Comparison of ENCODE assay signal across 11 cellular contexts in the genomic region with DNA sequence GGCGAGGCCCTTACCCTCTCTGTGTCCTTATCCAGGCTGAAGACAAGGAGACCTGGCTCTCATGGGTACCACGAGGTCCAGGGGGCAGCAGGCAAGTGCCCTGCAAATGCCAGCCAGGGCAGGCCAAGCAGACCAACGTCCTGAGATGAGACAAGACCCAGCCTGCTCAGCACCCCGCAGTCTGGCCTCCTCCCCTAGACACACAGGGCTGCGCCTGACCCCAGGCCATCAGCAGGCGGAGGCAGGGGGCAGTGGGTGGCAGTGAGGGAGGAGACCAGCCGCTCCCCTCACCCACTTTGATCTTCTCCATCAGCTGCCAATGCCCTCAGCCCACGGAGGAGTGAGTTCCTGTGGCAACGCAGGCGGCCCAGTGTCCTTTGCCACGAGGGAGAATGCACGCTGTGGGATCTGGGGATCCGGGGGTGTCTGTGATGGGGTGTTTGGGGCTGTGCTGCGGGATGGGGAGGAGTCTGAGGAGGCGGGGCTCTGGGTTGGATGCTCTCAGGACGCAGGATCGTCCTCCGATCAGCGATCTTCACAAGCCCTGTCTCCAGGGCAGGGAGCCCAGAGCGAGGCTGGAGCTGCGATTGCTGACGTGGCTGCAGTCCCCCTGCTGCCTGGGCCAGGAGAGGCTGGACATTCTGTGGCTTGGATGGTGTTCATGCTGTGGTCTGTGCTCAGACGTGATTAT. TPM values are rescaled to one million over a fixed set of nuclear protein-coding genes. Genes with fewer than 3 reads are reported as not detected.
DNase-seq lines count a peak whose midpoint lies in the region; ATAC-seq, FAIRE-seq and TF ChIP-seq lines count a peak whose summit lies in the region.
"Had no signal": no experiment of that assay in that cellular context is flagged by ENCODE, and none has a peak within 500 bp of the region (broad histone marks: within the 10 kb centered on the region; RNA-seq: fewer than 3 reads in every experiment).

No MANE protein-coding gene starts in this region.

- H3K23ac ChIP-seq in H1 (ENCODE audit: insufficient read length) (no peak overlapping the region), neuronal stem cell (ENCODE audit: low read depth, low read length, poor library complexity) (no peak overlapping the region)

- H2BK20ac ChIP-seq in H1 (ENCODE audit: low read length) = no peak overlapping the region

- 76% methylated on average over 23 of the region's 23 CpGs; no CpG with 5 or more reads in 1 of the 2 experiments for WGBS in H1 (ENCODE audit: extremely low coverage in 1 of 2, insufficient coverage in 1 of 2, insufficient read length in 1 of 2, insufficient replicate concordance in 2 of 2, low coverage in 1 of 2, low lambda C conversion rate in 2 of 2, missing lambda C conversion rate in 1 of 2), 2 experiments
- no CpG with 5 or more reads among the region's 23 CpGs for WGBS in neuronal stem cell (ENCODE audit: extremely low coverage in 2 of 2, insufficient read length in 2 of 2, insufficient replicate concordance in 1 of 2), 2 donors

- H3K79me1 ChIP-seq in H1 (ENCODE audit: low read depth, low read length) (no peaks in the 10 kb centered on the region), neuronal stem cell (ENCODE audit: low read depth, low read length) (peaks cover 4% of the 10 kb centered on the region)

- peak overlapping the region; percentile 6; the same call in 1 of the 2 replicates for H2AFZ ChIP-seq in H1 (ENCODE audit: low read length)
- peak overlapping the region; percentile 49 for H2AFZ ChIP-seq in neuronal stem cell (ENCODE audit: low read length)

- H3K23me2 ChIP-seq in H1 (ENCODE audit: low read depth, low read length) = no peaks in the 10 kb centered on the region

- no peak overlapping the region for H3K14ac ChIP-seq in H1 (ENCODE audit: insufficient read length)
- no peak overlapping the region for H3K14ac ChIP-seq in neuronal stem cell (ENCODE audit: low read length)

- H2BK12ac ChIP-seq in H1 (ENCODE audit: low read depth, low read length) (no peak overlapping the region; the same call in 1 of the 2 replicates), neuronal stem cell (ENCODE audit: low read length) (no peak overlapping the region)

- H3K9me3 ChIP-seq in MG63 (no peaks in the 10 kb centered on the region), H1 (ENCODE audit: insufficient read depth in 2 of 2, low read depth in 1 of 2, low read length in 1 of 2) (no peaks in the 10 kb centered on the region), neuronal stem cell (replicated peaks in 1 of 2; ENCODE audit: control insufficient read depth in 2 of 2, insufficient read depth in 1 of 2, low read depth in 1 of 2, low read length in 2 of 2) (no peaks in the 10 kb centered on the region)

- H3K4me1 ChIP-seq in H1 (replicated peaks in 1 of 4; ENCODE audit: control insufficient read depth in 3 of 4, insufficient read depth in 4 of 4, low read length in 3 of 4) (peaks cover 0 to 3% (median under 1%) of the 10 kb centered on the region in 4 experiments; a peak in 3 of 7 replicates), neuronal stem cell (ENCODE audit: control insufficient read depth in 2 of 2, insufficient read depth in 1 of 2, low read depth in 1 of 2, low read length in 2 of 2) (peaks cover 0 to 2% of the 10 kb centered on the region in 2 donors)

- H4K91ac ChIP-seq in H1 (replicated peaks; ENCODE audit: insufficient read length, low read length) (no peak overlapping the region), neuronal stem cell (ENCODE audit: low read depth, low read length, poor library complexity) (no peak overlapping the region)

- H3K27me3 ChIP-seq in MG63 (no peaks in the 10 kb centered on the region), H1 (replicated peaks in 1 of 4; ENCODE audit: control insufficient read depth in 3 of 4, extremely low read depth in 1 of 4, insufficient read depth in 3 of 4, low read length in 3 of 4) (peaks cover 0 to 6% (median 0%) of the 10 kb centered on the region in 4 experiments; a peak in 3 of 7 replicates), neuronal stem cell (ENCODE audit: control insufficient read depth in 3 of 3, insufficient read depth in 3 of 3, low read depth in 1 of 3, low read length in 3 of 3) (peaks cover 0 to 69% (median 9%) of the 10 kb centered on the region in 3 experiments)

- H3K79me2 ChIP-seq in H1 (ENCODE audit: control insufficient read depth in 1 of 2, insufficient read depth in 2 of 2, low read length in 2 of 2) = no peaks in the 10 kb centered on the region

- H2BK5ac ChIP-seq in H1 (ENCODE audit: low read depth, low read length) = no peak overlapping the region
- H2BK5ac ChIP-seq in neuronal stem cell (ENCODE audit: low read length) = no peak overlapping the region

- ATAC-seq in omental fat pad (ENCODE audit: low FRiP score) = no peak

- no peak overlapping the region for H3K9ac ChIP-seq in H1 (replicated peaks in 1 of 4; ENCODE audit: extremely low read depth in 1 of 4, low read depth in 3 of 4, low read length in 3 of 4)
- H3K9ac ChIP-seq in neuronal stem cell (ENCODE audit: low read depth, low read length, poor library complexity) = peak overlapping the region; percentile 7

- FAIRE-seq in H1 (lab: Jason Lieb, UNC) = no peak
- FAIRE-seq: endothelial cell of umbilical vein, small intestine had no signal

- H2BK15ac ChIP-seq in H1 (ENCODE audit: low read length) (no peak overlapping the region), neuronal stem cell (ENCODE audit: low read length) (no peak overlapping the region)

- peak overlapping the region; percentile 35; the same call in 1 of the 2 replicates for H4K8ac ChIP-seq in H1 (ENCODE audit: extremely low read depth, insufficient read depth, low read length)
- H4K8ac ChIP-seq in neuronal stem cell (ENCODE audit: low read depth, low read length) = no peak overlapping the region

- H3K4me3 ChIP-seq in MG63 = no peak overlapping the region
- H3K4me3 ChIP-seq in H1 (ENCODE audit: extremely low read depth in 1 of 4, insufficient read depth in 2 of 4, low read depth in 3 of 4, low read length in 4 of 4) = no peak overlapping the region
- H3K4me3 ChIP-seq in neuronal stem cell (ENCODE audit: low read length in 2 of 2) = no peak overlapping the region

- TF ChIP-seq CTCF in AG09319 (IDR thresholded peaks at IDR 0.05; ENCODE audit: low read depth, low read length) (peak; percentile 7; the same call in 1 of the 2 replicates), H1 (IDR thresholded peaks at IDR 0.05; ENCODE audit: control extremely low read depth in 1 of 3, insufficient read depth in 1 of 3, low read depth in 1 of 3, low read length in 3 of 3) (no peak), omental fat pad (IDR thresholded peaks at IDR 0.05) (no peak)

- H3K4ac ChIP-seq in H1 (replicated peaks; ENCODE audit: insufficient read length, low read depth, low read length) (no peak overlapping the region), neuronal stem cell (ENCODE audit: low read length) (no peak overlapping the region)

- H2AK5ac ChIP-seq in H1 (ENCODE audit: low read depth, low read length) (no peak overlapping the region), neuronal stem cell (ENCODE audit: low read depth, low read length) (peak overlapping the region; percentile 66)

- DNase-seq in AG09319 (ENCODE audit: extremely low read depth, low read depth) (peak; percentile 75), MG63 (peak; percentile 23), H1 (ENCODE audit: low read depth in 1 of 2, low spot score in 2 of 2) (no peak), neuronal stem cell (ENCODE audit: low spot score) (no peak), omental fat pad (ENCODE audit: low spot score) (no peak), NCI-H2081 treated with DMSO at 0.1 percent for 48 hours (lab: John Stamatoyannopoulos, UW) (no peak), DMS53 treated with DMSO at 0.1 percent for 48 hours (lab: John Stamatoyannopoulos, UW; ENCODE audit: unreplicated experiment) (no peak)
- DNase-seq in activated CD4-positive, alpha-beta T cell treated with anti-CD3 and anti-CD28 coated beads, Interleukin-2, amount 50 U/mL, for 1 hour = no peak
- DNase-seq: RPMI8226, small intestine had no signal

- peaks cover 16% of the 10 kb centered on the region for H3K36me3 ChIP-seq in MG63
- H3K36me3 ChIP-seq in H1 (ENCODE audit: control insufficient read depth in 2 of 4, insufficient read depth in 4 of 4, low read length in 3 of 4) = no peaks in the 10 kb centered on the region
- H3K36me3 ChIP-seq in neuronal stem cell (replicated peaks in 1 of 2; ENCODE audit: control insufficient read depth in 2 of 2, insufficient read depth in 2 of 2, low read length in 2 of 2) = no peaks in the 10 kb centered on the region

- no peak overlapping the region for H4K5ac ChIP-seq in H1 (ENCODE audit: insufficient read length, low read depth, low read length)

- H4K20me1 ChIP-seq in H1 (replicated peaks in 1 of 2; ENCODE audit: control insufficient read depth in 1 of 2, insufficient read depth in 2 of 2, low read length in 2 of 2) = no peaks in the 10 kb centered on the region

- no peak overlapping the region for H3K4me2 ChIP-seq in H1 (ENCODE audit: insufficient read depth in 1 of 2, low read depth in 2 of 2, low read length in 2 of 2)
- no peak overlapping the region for H3K4me2 ChIP-seq in neuronal stem cell (ENCODE audit: insufficient read depth, low read length, poor library complexity, severe bottlenecking)

- H3K56ac ChIP-seq in H1 (replicated peaks; ENCODE audit: insufficient read length, low read depth, low read length) = no peak overlapping the region

- H3K18ac ChIP-seq in H1 (ENCODE audit: extremely low read depth, low read length) (no peak overlapping the region), neuronal stem cell (ENCODE audit: low read length) (peak overlapping the region; percentile 20)

- no peak for TF ChIP-seq EP300 in H1 (IDR thresholded peaks at IDR 0.05; ENCODE audit: borderline replicate concordance in 1 of 2, low read depth in 2 of 2, low read length in 2 of 2)

- CTCF ChIA-PET in H1 (lab: Charles Lee; ENCODE audit: partially characterized antibody) = interaction anchor here (0.6 to 10.9 kb wide), 9 partner anchors 8 to 196 kb away, joined by 3 to 147 read pairs (median 7); no protein-coding TSS in a partner anchor

- H3K27ac ChIP-seq in H1 (ENCODE audit: low read depth, low read length) (no peak overlapping the region), neuronal stem cell (replicated peaks; ENCODE audit: low read length) (no peak overlapping the region)

- POLR2A ChIA-PET in H1 (lab: Charles Lee; ENCODE audit: partially characterized antibody) = interaction anchor here (0.7 kb wide), 1 partner anchor 120 kb away, joined by 3 read pairs; no protein-coding TSS in a partner anchor

- TF ChIP-seq POLR2A in H1 (IDR thresholded peaks at IDR 0.05; ENCODE audit: control extremely low read depth in 1 of 2, low read depth in 2 of 2, low read length in 2 of 2) = no peak

- no peak for TF ChIP-seq RAD21 in H1 (IDR thresholded peaks at IDR 0.05 in 1 of 2, conservative IDR thresholded peaks at IDR 0.05 in 1 of 2; ENCODE audit: low read depth in 2 of 2, low read length in 2 of 2)

- H2BK120ac ChIP-seq in H1 (replicated peaks; ENCODE audit: low read depth, low read length) = no peak overlapping the region
- no peak overlapping the region for H2BK120ac ChIP-seq in neuronal stem cell (ENCODE audit: low read depth, low read length)

RNA-seq across cellular contexts. Expression of gene PPARA, which starts 30.5 kb away (rescaled TPM):
- 1.9 and 3.6 TPM in 2 replicates for total RNA-seq in MG63 (2014; rRNA removed; shearing (Covaris generic); ENCODE audit: low replicate concordance)
- total RNA-seq in H1 (2021; fragmentation: NEBNext Ultra II Directional; extraction: Animal tissue kit (Norgen Biotek cat#: 25700)) = 8.2 and 10.0 TPM in 2 replicates
- 3.1 and 3.3 TPM in 2 replicates for polyA plus RNA-seq in H1 (2011; rRNA removed)
- 3.6 TPM for polyA plus RNA-seq in H1 (2011; cell fraction: cytosol; rRNA removed)
- 9.9 TPM for polyA plus RNA-seq in H1 (2011; cell fraction: nucleus; rRNA removed)
- 3.8 to 4.8 TPM (median 4.5 TPM) in 4 replicates for polyA plus RNA-seq in H1 (2012, experiment 1 of 2)
- polyA plus RNA-seq in H1 (2012, experiment 2 of 2) = 3.1 TPM
- polyA plus RNA-seq in H1 (2013, experiment 1 of 2) = 3.9 TPM
- polyA plus RNA-seq in H1 (2013, experiment 2 of 2) = 3.4 TPM
- polyA minus RNA-seq in H1 (2011; rRNA and poly(A)+ RNA removed) = 6.5 and 7.4 TPM in 2 replicates
- 3.2 TPM for polyA minus RNA-seq in H1 (2011; cell fraction: cytosol; rRNA and poly(A)+ RNA removed)
- polyA minus RNA-seq in H1 (2011; cell fraction: nucleus; rRNA and poly(A)+ RNA removed) = 14.7 TPM
- polyA plus RNA-seq in neuronal stem cell (2013, experiment 1 of 2) = 4.4 TPM
- 4.3 TPM for polyA plus RNA-seq in neuronal stem cell (2013, experiment 2 of 2)
- total RNA-seq in omental fat pad = 10 to 100 TPM; 20.7 to 35.5 (median 30.4) TPM

Comparison
In these comparisons a context has a peak if more than half of its experiments do, and no peak if none do; other contexts are left out.
1. DNase-seq: peak in AG09319 (single experiment) and MG63 (single experiment); none in H1 (0 of 2), neuronal stem cell (single experiment), omental fat pad (single experiment), NCI-H2081 treated with DMSO at 0.1 percent for 48 hours (single experiment), DMS53 treated with DMSO at 0.1 percent for 48 hours (single experiment) and activated CD4-positive, alpha-beta T cell treated with anti-CD3 and anti-CD28 coated beads, Interleukin-2, amount 50 U/mL, for 1 hour (single experiment).